Comparison of ENCODE assay signal across 1 cellular context in genomic region chr10:45470098-45471012, GRCh38.
TF ChIP-seq lines count a peak whose summit lies in the region.

No MANE protein-coding gene starts in this region.

TF ChIP-seq in K562, 482 proteins besides CTCF, POLR2A, EP300 and RAD21 (continued from another document and continues in another):
- TF ChIP-seq ZNF407 (IDR thresholded peaks at IDR 0.05; ENCODE audit: low read depth), result no peak
- TF ChIP-seq, protein P1, sequence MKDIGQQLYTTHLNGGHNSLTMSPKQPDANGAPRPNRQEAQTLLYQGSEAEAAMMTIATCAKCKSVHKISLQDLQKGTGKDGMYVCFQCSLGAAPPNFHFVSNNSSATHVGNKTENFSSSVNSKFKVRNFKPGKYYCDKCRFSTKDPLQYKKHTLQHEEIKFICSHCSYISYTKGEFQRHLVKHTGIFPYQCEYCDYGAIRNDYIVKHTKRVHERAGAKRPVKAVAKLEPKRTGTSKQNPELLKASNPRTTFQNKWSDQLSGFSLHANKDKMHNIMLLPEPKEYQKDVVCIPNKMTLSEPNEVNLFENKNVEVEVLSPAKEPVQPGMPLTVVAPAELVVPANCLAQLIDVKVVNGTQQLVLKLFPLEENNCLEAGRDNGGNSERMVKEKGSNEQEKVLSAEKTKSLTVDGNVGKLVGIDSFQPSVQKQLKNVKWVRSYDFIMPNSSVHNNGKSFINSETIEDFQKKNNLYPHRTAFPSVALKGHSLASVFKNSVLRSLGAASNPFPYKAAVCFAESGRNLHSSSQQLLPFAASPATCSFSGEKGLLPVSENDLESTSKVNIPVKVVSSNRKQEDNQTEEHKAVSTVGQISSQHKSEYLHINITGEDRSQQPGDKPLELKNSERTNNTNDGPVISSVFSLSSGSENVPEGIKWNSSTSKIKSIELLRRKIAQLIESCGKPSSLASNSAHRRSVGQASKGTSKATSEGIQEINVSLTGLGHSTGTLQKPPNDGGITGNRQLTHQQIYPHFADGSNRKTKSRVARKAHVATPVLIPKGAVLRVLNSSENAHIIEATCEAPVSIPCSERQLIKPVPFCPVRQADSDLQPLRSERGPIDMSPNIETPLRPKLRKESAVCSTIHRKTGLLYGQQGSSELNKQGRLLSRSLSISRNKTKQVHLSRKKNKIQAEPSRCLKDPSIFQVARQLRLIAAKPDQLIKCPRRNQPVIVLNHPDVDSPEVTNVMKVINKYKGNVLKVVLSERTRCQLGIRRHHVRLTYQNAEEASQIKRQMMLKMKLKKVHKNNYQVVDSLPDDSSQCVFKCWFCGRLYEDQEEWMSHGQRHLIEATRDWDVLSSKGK (CRISPR knock-in tag; IDR thresholded peaks at IDR 0.05), result no peak
- TF ChIP-seq E2F3 (CRISPR knock-in tag; IDR thresholded peaks at IDR 0.05), result 0 out of 2 replicates have a peak, but pooled peaks have one; percentile 48
- peak; percentile 32 for TF ChIP-seq TBP (optimal IDR thresholded peaks at IDR 0.05; ENCODE audit: low read depth, low read length)
- 0 out of 2 replicates have a peak, but pooled peaks have one; percentile 45 for TF ChIP-seq XRCC5 (IDR thresholded peaks at IDR 0.05; ENCODE audit: low read depth, low read length)
- no peak for TF ChIP-seq HIVEP1 (CRISPR knock-in tag; IDR thresholded peaks at IDR 0.05)
- TF ChIP-seq SMAD2 (IDR thresholded peaks at IDR 0.05; ENCODE audit: low read depth, low read length), result no peak
- TF ChIP-seq NFE2L1 (tag; IDR thresholded peaks at IDR 0.05; ENCODE audit: borderline replicate concordance, low read depth), result no peak; the same call in 1 of the 2 replicates
- peak; percentile 96 for TF ChIP-seq ZNF584 (CRISPR knock-in tag; IDR thresholded peaks at IDR 0.05; ENCODE audit: low read depth)
- peak; percentile 100 for TF ChIP-seq HDAC2 (IDR thresholded peaks at IDR 0.05)
- TF ChIP-seq PHB (CRISPR knock-in tag; IDR thresholded peaks at IDR 0.05), result no peak
- TF ChIP-seq DPF2 (IDR thresholded peaks at IDR 0.05), result peak; percentile 100
- TF ChIP-seq MCM7 (IDR thresholded peaks at IDR 0.05), result no peak
- TF ChIP-seq ZNF76 (CRISPR knock-in tag; IDR thresholded peaks at IDR 0.05; ENCODE audit: borderline replicate concordance), result no peak; the same call in 1 of the 2 replicates
- peak; percentile 65; the same call in 1 of the 2 replicates for TF ChIP-seq ZBTB5 (IDR thresholded peaks at IDR 0.05)
- TF ChIP-seq, protein P2, sequence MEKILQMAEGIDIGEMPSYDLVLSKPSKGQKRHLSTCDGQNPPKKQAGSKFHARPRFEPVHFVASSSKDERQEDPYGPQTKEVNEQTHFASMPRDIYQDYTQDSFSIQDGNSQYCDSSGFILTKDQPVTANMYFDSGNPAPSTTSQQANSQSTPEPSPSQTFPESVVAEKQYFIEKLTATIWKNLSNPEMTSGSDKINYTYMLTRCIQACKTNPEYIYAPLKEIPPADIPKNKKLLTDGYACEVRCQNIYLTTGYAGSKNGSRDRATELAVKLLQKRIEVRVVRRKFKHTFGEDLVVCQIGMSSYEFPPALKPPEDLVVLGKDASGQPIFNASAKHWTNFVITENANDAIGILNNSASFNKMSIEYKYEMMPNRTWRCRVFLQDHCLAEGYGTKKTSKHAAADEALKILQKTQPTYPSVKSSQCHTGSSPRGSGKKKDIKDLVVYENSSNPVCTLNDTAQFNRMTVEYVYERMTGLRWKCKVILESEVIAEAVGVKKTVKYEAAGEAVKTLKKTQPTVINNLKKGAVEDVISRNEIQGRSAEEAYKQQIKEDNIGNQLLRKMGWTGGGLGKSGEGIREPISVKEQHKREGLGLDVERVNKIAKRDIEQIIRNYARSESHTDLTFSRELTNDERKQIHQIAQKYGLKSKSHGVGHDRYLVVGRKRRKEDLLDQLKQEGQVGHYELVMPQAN (IDR thresholded peaks at IDR 0.05; ENCODE audit: borderline replicate concordance), result no peak; the same call in 1 of the 2 replicates
- TF ChIP-seq SIN3A (IDR thresholded peaks at IDR 0.05; ENCODE audit: borderline replicate concordance in 2 of 2, control insufficient read depth in 1 of 2, low read depth in 2 of 2, low read length in 2 of 2), result peak in 1 of 2 experiments; percentile 72; a peak in 1 of 4 replicates
- TF ChIP-seq TRIM28 (IDR thresholded peaks at IDR 0.05), result no peak
- 0 out of 2 replicates have a peak, but pooled peaks have one; percentile 20 for TF ChIP-seq KAT7 (CRISPR knock-in tag; IDR thresholded peaks at IDR 0.05; ENCODE audit: borderline replicate concordance)
- TF ChIP-seq, protein P3, sequence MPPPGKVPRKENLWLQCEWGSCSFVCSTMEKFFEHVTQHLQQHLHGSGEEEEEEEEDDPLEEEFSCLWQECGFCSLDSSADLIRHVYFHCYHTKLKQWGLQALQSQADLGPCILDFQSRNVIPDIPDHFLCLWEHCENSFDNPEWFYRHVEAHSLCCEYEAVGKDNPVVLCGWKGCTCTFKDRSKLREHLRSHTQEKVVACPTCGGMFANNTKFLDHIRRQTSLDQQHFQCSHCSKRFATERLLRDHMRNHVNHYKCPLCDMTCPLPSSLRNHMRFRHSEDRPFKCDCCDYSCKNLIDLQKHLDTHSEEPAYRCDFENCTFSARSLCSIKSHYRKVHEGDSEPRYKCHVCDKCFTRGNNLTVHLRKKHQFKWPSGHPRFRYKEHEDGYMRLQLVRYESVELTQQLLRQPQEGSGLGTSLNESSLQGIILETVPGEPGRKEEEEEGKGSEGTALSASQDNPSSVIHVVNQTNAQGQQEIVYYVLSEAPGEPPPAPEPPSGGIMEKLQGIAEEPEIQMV (tag; conservative IDR thresholded peaks at IDR 0.05; ENCODE audit: low read depth), result peak; percentile 73
- TF ChIP-seq KDM2B (CRISPR knock-in tag; IDR thresholded peaks at IDR 0.05), result no peak
- peak; percentile 93 for TF ChIP-seq MTA1 (IDR thresholded peaks at IDR 0.05; ENCODE audit: borderline replicate concordance)
- TF ChIP-seq MED1 (CRISPR knock-in tag; IDR thresholded peaks at IDR 0.05; ENCODE audit: borderline replicate concordance), result no peak
- TF ChIP-seq ZNF668 (CRISPR knock-in tag; IDR thresholded peaks at IDR 0.05), result 0 out of 2 replicates have a peak, but pooled peaks have one; percentile 35
- TF ChIP-seq OTX1 (CRISPR knock-in tag; IDR thresholded peaks at IDR 0.05), result no peak
- TF ChIP-seq ZBTB12 (CRISPR knock-in tag; IDR thresholded peaks at IDR 0.05), result no peak; the same call in 1 of the 2 replicates
- TF ChIP-seq NBN (IDR thresholded peaks at IDR 0.05; ENCODE audit: low read depth), result peak; percentile 99
- TF ChIP-seq ZC3H11A (IDR thresholded peaks at IDR 0.05; ENCODE audit: low read depth, low read length), result no peak
- peak; percentile 24; the same call in 1 of the 2 replicates for TF ChIP-seq DIDO1 (tag; IDR thresholded peaks at IDR 0.05; ENCODE audit: low read depth)
- no peak; the same call in none of the 2 replicates for TF ChIP-seq KLF13 (tag; IDR thresholded peaks at IDR 0.05; ENCODE audit: borderline replicate concordance, low read depth)
- TF ChIP-seq, protein P4, sequence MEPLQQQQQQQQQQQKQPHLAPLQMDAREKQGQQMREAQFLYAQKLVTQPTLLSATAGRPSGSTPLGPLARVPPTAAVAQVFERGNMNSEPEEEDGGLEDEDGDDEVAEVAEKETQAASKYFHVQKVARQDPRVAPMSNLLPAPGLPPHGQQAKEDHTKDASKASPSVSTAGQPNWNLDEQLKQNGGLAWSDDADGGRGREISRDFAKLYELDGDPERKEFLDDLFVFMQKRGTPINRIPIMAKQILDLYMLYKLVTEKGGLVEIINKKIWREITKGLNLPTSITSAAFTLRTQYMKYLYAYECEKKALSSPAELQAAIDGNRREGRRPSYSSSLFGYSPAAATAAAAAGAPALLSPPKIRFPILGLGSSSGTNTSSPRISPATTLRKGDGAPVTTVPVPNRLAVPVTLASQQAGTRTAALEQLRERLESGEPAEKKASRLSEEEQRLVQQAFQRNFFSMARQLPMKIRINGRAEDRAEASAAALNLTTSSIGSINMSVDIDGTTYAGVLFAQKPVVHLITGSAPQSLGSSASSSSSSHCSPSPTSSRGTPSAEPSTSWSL (CRISPR knock-in tag; IDR thresholded peaks at IDR 0.05; ENCODE audit: borderline replicate concordance), result no peak; the same call in 1 of the 2 replicates
- TF ChIP-seq RBM14 (IDR thresholded peaks at IDR 0.05; ENCODE audit: borderline replicate concordance, insufficient read depth, low read depth, low read length), result no peak
- no peak for TF ChIP-seq ZNF134 (CRISPR knock-in tag; conservative IDR thresholded peaks at IDR 0.05)
